ENCODE assay signal across 18 cellular contexts in genomic region chr5:126056362-126056761, GRCh38.
DNase-seq lines count a peak whose midpoint lies in the region; ATAC-seq and TF ChIP-seq lines count a peak whose summit lies in the region.
"Had no signal": no experiment of that assay in that cellular context is flagged by ENCODE, and none has a peak within 500 bp of the region (broad histone marks: within the 10 kb centered on the region; RNA-seq: fewer than 3 reads in every experiment).

No MANE protein-coding gene starts in this region.

- DNase-seq in GM23338 (ENCODE audit: low spot score): no peak
- DNase-seq in WTC11 (ENCODE audit: low spot score): no peak
- DNase-seq in fibroblast of peridontal ligament (ENCODE audit: extremely low read depth): peak; percentile 14
- no peak for DNase-seq in nephron progenitor cell
- DNase-seq in COLO668 (lab: John Stamatoyannopoulos, UW; ENCODE audit: unreplicated experiment): no peak
- no peak for DNase-seq in DMS114 treated with DMSO at 0.1 percent for 48 hours (lab: John Stamatoyannopoulos, UW; ENCODE audit: unreplicated experiment)
- no peak for DNase-seq in activated CD8-positive, alpha-beta T cell treated with anti-CD3 and anti-CD28 coated beads, Interleukin-2, amount 10 ng/mL, durations not matched to agents 7 days and 5 days
- no peak for DNase-seq in NCI-H2029 treated with DMSO at 0.1 percent for 48 hours (lab: John Stamatoyannopoulos, UW)
- DNase-seq: AML-193; C1 segment of cervical spinal cord; CD8-positive, alpha-beta memory T cell; EL; GF-D8; KBM-7; NCI-H1105; NCI-H2171 treated with DMSO at 0.1 percent for 48 hours; Peyer's patch had no signal

- peaks cover 31% of the 10 kb centered on the region for H3K4me1 ChIP-seq in GM23338 (ENCODE audit: insufficient read depth)
- H3K4me1 ChIP-seq: Peyer's patch had no signal

- peak overlapping the region; percentile 86 for H3K27ac ChIP-seq in GM23338 (ENCODE audit: low read depth)
- H3K27ac ChIP-seq: Peyer's patch had no signal

- H3K36me3 Mint-ChIP-seq in GM23338 (ENCODE audit: low read depth) (peaks cover 25% of the 10 kb centered on the region), WTC11 (peaks cover 17% of the 10 kb centered on the region), nephron progenitor cell (ENCODE audit: low read depth) (peaks cover 12% of the 10 kb centered on the region)
- H3K36me3 Mint-ChIP-seq in activated CD8-positive, alpha-beta T cell treated with anti-CD3 and anti-CD28 coated beads, Interleukin-2, amount 10 ng/mL, durations not matched to agents 7 days and 5 days (ENCODE audit: low read depth): no peaks in the 10 kb centered on the region
- H3K36me3 Mint-ChIP-seq: CD8-positive, alpha-beta memory T cell had no signal

- no peak overlapping the region for H2AFZ ChIP-seq in GM23338

- H3K79me2 ChIP-seq in GM23338 (replicated peaks; ENCODE audit: insufficient read depth): no peaks in the 10 kb centered on the region

- no peak overlapping the region for H3K4me3 Mint-ChIP-seq in GM23338
- H3K4me3 Mint-ChIP-seq in WTC11: peak overlapping the region; percentile 29
- no peak overlapping the region for H3K4me3 Mint-ChIP-seq in nephron progenitor cell
- no peak overlapping the region for H3K4me3 Mint-ChIP-seq in activated CD8-positive, alpha-beta T cell treated with anti-CD3 and anti-CD28 coated beads, Interleukin-2, amount 10 ng/mL, durations not matched to agents 7 days and 5 days
- H3K4me3 Mint-ChIP-seq: CD8-positive, alpha-beta memory T cell had no signal

- no peak for TF ChIP-seq CTCF in GM23338 (conservative IDR thresholded peaks at IDR 0.05; ENCODE audit: low read depth in 2 of 2)
- no peak for TF ChIP-seq CTCF in WTC11 (IDR thresholded peaks at IDR 0.05)
- no peak for TF ChIP-seq CTCF in nephron progenitor cell (IDR thresholded peaks at IDR 0.05)

- H4K20me1 ChIP-seq in GM23338 (replicated peaks; ENCODE audit: insufficient read depth): no peaks in the 10 kb centered on the region

- H3K4me2 ChIP-seq in GM23338: peak overlapping the region; percentile 15; the same call in 1 of the 2 replicates

- H3K4me1 Mint-ChIP-seq in GM23338: peaks cover 39% of the 10 kb centered on the region
- H3K4me1 Mint-ChIP-seq in WTC11: peaks cover 53% of the 10 kb centered on the region
- H3K4me1 Mint-ChIP-seq in nephron progenitor cell: peaks cover 36% of the 10 kb centered on the region
- no peaks in the 10 kb centered on the region for H3K4me1 Mint-ChIP-seq in activated CD8-positive, alpha-beta T cell treated with anti-CD3 and anti-CD28 coated beads, Interleukin-2, amount 10 ng/mL, durations not matched to agents 7 days and 5 days (ENCODE audit: low read depth)
- H3K4me1 Mint-ChIP-seq: CD8-positive, alpha-beta memory T cell had no signal

- H3F3A ChIP-seq in GM23338 (replicated peaks; ENCODE audit: low read depth): no peaks in the 10 kb centered on the region

- H3K9me3 Mint-ChIP-seq in GM23338 (peaks cover 17% of the 10 kb centered on the region), WTC11 (peaks cover 24% of the 10 kb centered on the region), nephron progenitor cell (peaks cover 21% of the 10 kb centered on the region)
- peaks cover 10% of the 10 kb centered on the region for H3K9me3 Mint-ChIP-seq in activated CD8-positive, alpha-beta T cell treated with anti-CD3 and anti-CD28 coated beads, Interleukin-2, amount 10 ng/mL, durations not matched to agents 7 days and 5 days (ENCODE audit: insufficient read depth)

- no peak overlapping the region for H3K4me3 ChIP-seq in GM23338
- H3K4me3 ChIP-seq: Peyer's patch had no signal

- H3K27ac Mint-ChIP-seq in GM23338 (peak overlapping the region; percentile 94), WTC11 (peak overlapping the region; percentile 99), nephron progenitor cell (peak overlapping the region; percentile 60)
- H3K27ac Mint-ChIP-seq in activated CD8-positive, alpha-beta T cell treated with anti-CD3 and anti-CD28 coated beads, Interleukin-2, amount 10 ng/mL, durations not matched to agents 7 days and 5 days: no peak overlapping the region
- H3K27ac Mint-ChIP-seq: CD8-positive, alpha-beta memory T cell had no signal

- ATAC-seq in GM23338 (no peak), WTC11 (no peak)
- ATAC-seq in activated CD8-positive, alpha-beta T cell treated with anti-CD3 and anti-CD28 coated beads, Interleukin-2, amount 10 ng/mL, durations not matched to agents 7 days and 5 days: no peak
- ATAC-seq: HepG2 had no signal

- POLR2A ChIA-PET in WTC11 (lab: Charles Lee): interaction anchor here (0.8 kb wide), 1 partner anchor 10 kb away, joined by 3 read pairs; no protein-coding TSS in a partner anchor
- POLR2A ChIA-PET in activated CD8-positive, alpha-beta T cell treated with anti-CD3 and anti-CD28 coated beads, Interleukin-2, amount 10 ng/mL, durations not matched to agents 7 days and 5 days (lab: Charles Lee): no interaction called here

- no peaks in the 10 kb centered on the region for H3K36me3 ChIP-seq in GM23338 (ENCODE audit: insufficient read depth)
- H3K36me3 ChIP-seq: Peyer's patch had no signal

- H3K27me3 Mint-ChIP-seq in GM23338 (ENCODE audit: insufficient read depth, low read depth, poor library complexity): no peaks in the 10 kb centered on the region
- no peaks in the 10 kb centered on the region for H3K27me3 Mint-ChIP-seq in WTC11 (ENCODE audit: low read depth)
- no peaks in the 10 kb centered on the region for H3K27me3 Mint-ChIP-seq in nephron progenitor cell (ENCODE audit: low read depth, poor library complexity)
- H3K27me3 Mint-ChIP-seq in activated CD8-positive, alpha-beta T cell treated with anti-CD3 and anti-CD28 coated beads, Interleukin-2, amount 10 ng/mL, durations not matched to agents 7 days and 5 days (ENCODE audit: low read depth): no peaks in the 10 kb centered on the region

- H3K27me3 ChIP-seq in GM23338 (ENCODE audit: insufficient read depth): no peaks in the 10 kb centered on the region
- H3K27me3 ChIP-seq: Peyer's patch had no signal

- CTCF ChIA-PET in WTC11 (lab: Charles Lee): no interaction called here
- CTCF ChIA-PET in activated CD8-positive, alpha-beta T cell treated with anti-CD3 and anti-CD28 coated beads, Interleukin-2, amount 10 ng/mL, durations not matched to agents 7 days and 5 days (lab: Charles Lee): no interaction called here

- H3K9me2 ChIP-seq in GM23338 (ENCODE audit: insufficient read depth): 0 out of 2 replicates have a peak, but pooled peaks cover 3% of the 10 kb centered on the region

TF ChIP-seq in GM23338, 12 proteins besides CTCF, POLR2A, EP300 and RAD21 (continues in another document):
- TF ChIP-seq JUNB (IDR thresholded peaks at IDR 0.05; ENCODE audit: unreplicated experiment) (no peak), POLR2AphosphoS5 (IDR thresholded peaks at IDR 0.05; ENCODE audit: low read depth) (no peak)

TF ChIP-seq in WTC11, 78 proteins besides CTCF, POLR2A, EP300 and RAD21 (continues in another document):
- TF ChIP-seq IRF1 (CRISPR knock-in tag; IDR thresholded peaks at IDR 0.05) (no peak), ZNF671 (CRISPR knock-in tag; IDR thresholded peaks at IDR 0.05) (no peak), IRF2 (CRISPR knock-in tag; IDR thresholded peaks at IDR 0.05; ENCODE audit: borderline replicate concordance, low read depth) (no peak), USF2 (CRISPR knock-in tag; IDR thresholded peaks at IDR 0.05) (no peak), ZNF396 (CRISPR knock-in tag; IDR thresholded peaks at IDR 0.05; ENCODE audit: borderline replicate concordance) (no peak), AFF4 (CRISPR knock-in tag; IDR thresholded peaks at IDR 0.05; ENCODE audit: borderline replicate concordance) (no peak)
